ENCODE assay signal across 11 cellular contexts in the genomic region with DNA sequence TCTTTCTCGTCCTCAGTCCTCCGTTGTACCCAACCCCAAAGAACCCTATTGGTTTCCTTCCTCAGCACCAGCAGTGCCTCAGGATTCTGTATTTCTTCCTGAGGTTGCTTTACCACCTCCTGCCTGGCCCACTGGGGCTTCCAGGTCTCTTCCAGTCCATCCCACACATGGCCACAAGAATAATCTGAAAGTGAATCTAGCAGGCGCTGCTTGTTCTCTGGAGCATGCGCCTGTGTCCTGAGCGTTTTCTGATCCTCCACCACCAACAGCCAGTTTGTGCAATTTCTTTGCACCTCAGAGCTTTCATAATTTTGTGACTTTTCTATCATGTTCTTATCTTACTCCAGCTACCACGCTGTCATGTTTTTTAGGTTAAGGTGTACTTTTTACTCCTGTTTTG. TPM values are rescaled to one million over a fixed set of nuclear protein-coding genes. Genes with fewer than 3 reads are reported as not detected.
DNase-seq lines count a peak whose midpoint lies in the region; ATAC-seq and TF ChIP-seq lines count a peak whose summit lies in the region.
"Had no signal": no experiment of that assay in that cellular context is flagged by ENCODE, and none has a peak within 500 bp of the region (broad histone marks: within the 10 kb centered on the region; RNA-seq: fewer than 3 reads in every experiment).

No MANE protein-coding gene starts in this region.

- no peaks in the 10 kb centered on the region for H4K20me1 ChIP-seq in SK-N-SH (ENCODE audit: insufficient read depth)

- H3K27me3 ChIP-seq in SK-N-SH (ENCODE audit: insufficient read depth) (no peaks in the 10 kb centered on the region), muscle layer of duodenum (ENCODE audit: low read depth, low read length) (no peaks in the 10 kb centered on the region), tibial artery (no peaks in the 10 kb centered on the region)

- H3K4me3 ChIP-seq in SK-N-SH (ENCODE audit: low read depth in 2 of 2, low read length in 1 of 2) (no peak overlapping the region), muscle layer of duodenum (ENCODE audit: low read depth in 1 of 2, low read length in 2 of 2) (no peak overlapping the region), tibial artery (no peak overlapping the region)

- H3K36me3 ChIP-seq in SK-N-SH (replicated peaks in 1 of 2; ENCODE audit: control insufficient read depth in 1 of 2, insufficient read depth in 2 of 2, low read length in 1 of 2) (peaks cover 0 to 6% of the 10 kb centered on the region in 2 experiments), muscle layer of duodenum (ENCODE audit: control insufficient read depth in 1 of 2, insufficient read depth in 2 of 2, low read length in 2 of 2) (peaks cover 4 to 10% of the 10 kb centered on the region in 2 donors), tibial artery (peaks cover 29 to 34% (median 30%) of the 10 kb centered on the region in 3 donors)

- POLR2A ChIA-PET in SK-N-SH (lab: Yijun Ruan, JAX) = interaction anchor here (0.6 to 3.2 kb wide), 4 partner anchors 9 to 1306 kb away, joined by 3 to 48 read pairs (median 12); a partner anchor contains a TSS

- H3K4me2 ChIP-seq in SK-N-SH = peak overlapping the region; percentile 75; the same call in 1 of the 2 replicates
- H3K4me2 ChIP-seq: KMS-11 had no signal

- intact Hi-C loops in tibial artery (cut with DNase I; ENCODE audit: low total_unique reads) = no loop called here

- no peaks in the 10 kb centered on the region for H3K9me2 ChIP-seq in SK-N-SH

- DNase-seq in SK-N-SH (peak; percentile 34), tibial artery (no peak), DMS53 treated with DMSO at 0.1 percent for 48 hours (lab: John Stamatoyannopoulos, UW; ENCODE audit: unreplicated experiment) (no peak), 8988T (no peak)
- DNase-seq in stimulated activated naive CD8-positive, alpha-beta T cell treated with anti-CD3 and anti-CD28 coated beads, Interleukin-15, Interleukin-2, amounts not matched to agents 100 U/mL and 50 U/mL, for 24 hours = no peak
- DNase-seq: naive B cell, NCI-H2029 had no signal

- CTCF ChIA-PET in SK-N-SH (lab: Yijun Ruan, JAX) = interaction anchor here (0.6 to 8.5 kb wide), 38 partner anchors 11 to 152 kb away, joined by 3 to 224 read pairs (median 9); a partner anchor contains a TSS

- H3K9me3 ChIP-seq in SK-N-SH (no peaks in the 10 kb centered on the region), muscle layer of duodenum (ENCODE audit: control insufficient read depth in 1 of 2, low read length in 2 of 2) (no peaks in the 10 kb centered on the region), tibial artery (no peaks in the 10 kb centered on the region)

- TF ChIP-seq EP300 in SK-N-SH (IDR thresholded peaks at IDR 0.05; ENCODE audit: borderline replicate concordance in 1 of 2, low read depth in 1 of 2, low read length in 1 of 2) = no peak

- TF ChIP-seq RAD21 in SK-N-SH (IDR thresholded peaks at IDR 0.05; ENCODE audit: low read length) = no peak

- H3K27ac ChIP-seq in SK-N-SH (ENCODE audit: low read depth in 2 of 2, low read length in 1 of 2) (peak overlapping the region; percentile 78 to 91), cingulate gyrus (ENCODE audit: low read depth, low read length) (peak overlapping the region; percentile 66), muscle layer of duodenum (ENCODE audit: low read length) (peak overlapping the region; percentile 75), tibial artery (peak overlapping the region; percentile 84 to 94)
- H3K27ac ChIP-seq: KMS-11 had no signal

- H3K4me1 ChIP-seq in SK-N-SH (ENCODE audit: control insufficient read depth in 1 of 2, insufficient read depth in 2 of 2, low read depth in 1 of 2, low read length in 1 of 2) (peaks cover 26 to 57% of the 10 kb centered on the region in 2 experiments), muscle layer of duodenum (ENCODE audit: control insufficient read depth in 1 of 2, insufficient read depth in 2 of 2, low read length in 2 of 2) (peaks cover 15 to 66% of the 10 kb centered on the region in 2 donors), tibial artery (peaks cover 0 to 57% (median 51%) of the 10 kb centered on the region in 4 donors)

- H3F3A ChIP-seq in SK-N-SH (replicated peaks; ENCODE audit: insufficient read depth) = peaks cover 18% of the 10 kb centered on the region

- no peak for TF ChIP-seq CTCF in SK-N-SH (IDR thresholded peaks at IDR 0.05)
- TF ChIP-seq CTCF in tibial artery (IDR thresholded peaks at IDR 0.05) = no peak

- H3K79me2 ChIP-seq in SK-N-SH (ENCODE audit: insufficient read depth) = no peaks in the 10 kb centered on the region

- H2AFZ ChIP-seq in SK-N-SH (ENCODE audit: low read depth) = peak overlapping the region; percentile 77; the same call in 1 of the 2 replicates

- 74% methylated on average over 6 of the region's 6 CpGs for WGBS in SK-N-SH (ENCODE audit: low lambda C conversion rate)

- ATAC-seq in SK-N-SH treated with all-trans-retinoic acid at 6 μM for 48 hours = no peak
- no peak for ATAC-seq in stimulated activated naive CD8-positive, alpha-beta T cell treated with anti-CD3 and anti-CD28 coated beads, Interleukin-15, Interleukin-2, amounts not matched to agents 100 U/mL and 50 U/mL, for 24 hours

- no peak overlapping the region for H3K9ac ChIP-seq in SK-N-SH
- H3K9ac ChIP-seq: KMS-11 had no signal

TF ChIP-seq in SK-N-SH, 30 proteins besides CTCF, POLR2A, EP300 and RAD21 (continues in another document):
- TF ChIP-seq NRF1 (IDR thresholded peaks at IDR 0.05; ENCODE audit: low read depth, low read length) = no peak
- TF ChIP-seq RXRA (IDR thresholded peaks at IDR 0.05; ENCODE audit: borderline replicate concordance, low read depth) = no peak
- TF ChIP-seq, protein P1, sequence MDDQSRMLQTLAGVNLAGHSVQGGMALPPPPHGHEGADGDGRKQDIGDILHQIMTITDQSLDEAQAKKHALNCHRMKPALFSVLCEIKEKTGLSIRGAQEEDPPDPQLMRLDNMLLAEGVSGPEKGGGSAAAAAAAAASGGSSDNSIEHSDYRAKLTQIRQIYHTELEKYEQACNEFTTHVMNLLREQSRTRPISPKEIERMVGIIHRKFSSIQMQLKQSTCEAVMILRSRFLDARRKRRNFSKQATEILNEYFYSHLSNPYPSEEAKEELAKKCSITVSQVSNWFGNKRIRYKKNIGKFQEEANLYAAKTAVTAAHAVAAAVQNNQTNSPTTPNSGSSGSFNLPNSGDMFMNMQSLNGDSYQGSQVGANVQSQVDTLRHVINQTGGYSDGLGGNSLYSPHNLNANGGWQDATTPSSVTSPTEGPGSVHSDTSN (IDR thresholded peaks at IDR 0.05) = no peak
- TF ChIP-seq, protein P2, sequence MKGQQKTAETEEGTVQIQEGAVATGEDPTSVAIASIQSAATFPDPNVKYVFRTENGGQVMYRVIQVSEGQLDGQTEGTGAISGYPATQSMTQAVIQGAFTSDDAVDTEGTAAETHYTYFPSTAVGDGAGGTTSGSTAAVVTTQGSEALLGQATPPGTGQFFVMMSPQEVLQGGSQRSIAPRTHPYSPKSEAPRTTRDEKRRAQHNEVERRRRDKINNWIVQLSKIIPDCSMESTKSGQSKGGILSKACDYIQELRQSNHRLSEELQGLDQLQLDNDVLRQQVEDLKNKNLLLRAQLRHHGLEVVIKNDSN (IDR thresholded peaks at IDR 0.05; ENCODE audit: borderline replicate concordance, low read depth) = no peak

TF ChIP-seq in SK-N-SH treated with all-trans-retinoic acid at 6 μM for 48 hours, 23 proteins besides CTCF, POLR2A, EP300 and RAD21 (continues in another document):
- TF ChIP-seq, protein P3, sequence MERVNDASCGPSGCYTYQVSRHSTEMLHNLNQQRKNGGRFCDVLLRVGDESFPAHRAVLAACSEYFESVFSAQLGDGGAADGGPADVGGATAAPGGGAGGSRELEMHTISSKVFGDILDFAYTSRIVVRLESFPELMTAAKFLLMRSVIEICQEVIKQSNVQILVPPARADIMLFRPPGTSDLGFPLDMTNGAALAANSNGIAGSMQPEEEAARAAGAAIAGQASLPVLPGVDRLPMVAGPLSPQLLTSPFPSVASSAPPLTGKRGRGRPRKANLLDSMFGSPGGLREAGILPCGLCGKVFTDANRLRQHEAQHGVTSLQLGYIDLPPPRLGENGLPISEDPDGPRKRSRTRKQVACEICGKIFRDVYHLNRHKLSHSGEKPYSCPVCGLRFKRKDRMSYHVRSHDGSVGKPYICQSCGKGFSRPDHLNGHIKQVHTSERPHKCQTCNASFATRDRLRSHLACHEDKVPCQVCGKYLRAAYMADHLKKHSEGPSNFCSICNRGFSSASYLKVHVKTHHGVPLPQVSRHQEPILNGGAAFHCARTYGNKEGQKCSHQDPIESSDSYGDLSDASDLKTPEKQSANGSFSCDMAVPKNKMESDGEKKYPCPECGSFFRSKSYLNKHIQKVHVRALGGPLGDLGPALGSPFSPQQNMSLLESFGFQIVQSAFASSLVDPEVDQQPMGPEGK (CRISPR knock-in tag; IDR thresholded peaks at IDR 0.05; ENCODE audit: borderline replicate concordance) = no peak
- TF ChIP-seq ZNF8 (CRISPR knock-in tag; IDR thresholded peaks at IDR 0.05) (no peak), ESRRG (CRISPR knock-in tag; IDR thresholded peaks at IDR 0.05) (no peak), ZFP3 (CRISPR knock-in tag; IDR thresholded peaks at IDR 0.05) (no peak)
- TF ChIP-seq, protein P4, sequence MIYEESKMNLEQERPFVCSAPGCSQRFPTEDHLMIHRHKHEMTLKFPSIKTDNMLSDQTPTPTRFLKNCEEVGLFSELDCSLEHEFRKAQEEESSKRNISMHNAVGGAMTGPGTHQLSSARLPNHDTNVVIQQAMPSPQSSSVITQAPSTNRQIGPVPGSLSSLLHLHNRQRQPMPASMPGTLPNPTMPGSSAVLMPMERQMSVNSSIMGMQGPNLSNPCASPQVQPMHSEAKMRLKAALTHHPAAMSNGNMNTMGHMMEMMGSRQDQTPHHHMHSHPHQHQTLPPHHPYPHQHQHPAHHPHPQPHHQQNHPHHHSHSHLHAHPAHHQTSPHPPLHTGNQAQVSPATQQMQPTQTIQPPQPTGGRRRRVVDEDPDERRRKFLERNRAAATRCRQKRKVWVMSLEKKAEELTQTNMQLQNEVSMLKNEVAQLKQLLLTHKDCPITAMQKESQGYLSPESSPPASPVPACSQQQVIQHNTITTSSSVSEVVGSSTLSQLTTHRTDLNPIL (CRISPR knock-in tag; IDR thresholded peaks at IDR 0.05; ENCODE audit: low read depth) = no peak

RNA-seq across cellular contexts. Expression of a gene that starts 11.6 kb away (rescaled TPM):
- polyA plus RNA-seq in SK-N-SH (2012; rRNA removed) = 843 and 1,069 TPM in 2 replicates
- 915 and 1,057 TPM in 2 replicates for polyA plus RNA-seq in SK-N-SH (2012; cell fraction: cytosol; rRNA removed)
- 744 and 797 TPM in 2 replicates for polyA plus RNA-seq in SK-N-SH (2012; cell fraction: nucleus; rRNA removed)

RNA-seq across cellular contexts. Expression of a gene that starts 11.9 kb away (rescaled TPM):
- 44.5 and 49.7 TPM in 2 replicates for polyA plus RNA-seq in SK-N-SH (2012; rRNA removed)
- polyA plus RNA-seq in SK-N-SH (2012; cell fraction: cytosol; rRNA removed) = 23.7 and 34.3 TPM in 2 replicates
- 72.9 and 74.9 TPM in 2 replicates for polyA plus RNA-seq in SK-N-SH (2012; cell fraction: nucleus; rRNA removed)

RNA-seq across cellular contexts. Expression of a gene that starts 18.5 kb away (rescaled TPM):
- 0.13 TPM in 1 of 2 replicates, not detected in the other for polyA plus RNA-seq in SK-N-SH (2012; rRNA removed)
- polyA plus RNA-seq in SK-N-SH (2012; cell fraction: cytosol; rRNA removed) = not detected in 2 replicates
- polyA plus RNA-seq in SK-N-SH (2012; cell fraction: nucleus; rRNA removed) = not detected in 2 replicates

RNA-seq across cellular contexts. Expression of a gene that starts 22.1 kb away (rescaled TPM):
- 125 and 163 TPM in 2 replicates for polyA plus RNA-seq in SK-N-SH (2012; rRNA removed)
- 69.7 and 109 TPM in 2 replicates for polyA plus RNA-seq in SK-N-SH (2012; cell fraction: cytosol; rRNA removed)
- 108 and 123 TPM in 2 replicates for polyA plus RNA-seq in SK-N-SH (2012; cell fraction: nucleus; rRNA removed)

RNA-seq across cellular contexts. Expression of a gene that starts 30.1 kb away (rescaled TPM):
- polyA plus RNA-seq in SK-N-SH (2012; rRNA removed) = 5.8 and 6.4 TPM in 2 replicates
- 4.0 and 4.4 TPM in 2 replicates for polyA plus RNA-seq in SK-N-SH (2012; cell fraction: cytosol; rRNA removed)
- polyA plus RNA-seq in SK-N-SH (2012; cell fraction: nucleus; rRNA removed) = 7.8 and 12.0 TPM in 2 replicates
